In the genomic region with DNA sequence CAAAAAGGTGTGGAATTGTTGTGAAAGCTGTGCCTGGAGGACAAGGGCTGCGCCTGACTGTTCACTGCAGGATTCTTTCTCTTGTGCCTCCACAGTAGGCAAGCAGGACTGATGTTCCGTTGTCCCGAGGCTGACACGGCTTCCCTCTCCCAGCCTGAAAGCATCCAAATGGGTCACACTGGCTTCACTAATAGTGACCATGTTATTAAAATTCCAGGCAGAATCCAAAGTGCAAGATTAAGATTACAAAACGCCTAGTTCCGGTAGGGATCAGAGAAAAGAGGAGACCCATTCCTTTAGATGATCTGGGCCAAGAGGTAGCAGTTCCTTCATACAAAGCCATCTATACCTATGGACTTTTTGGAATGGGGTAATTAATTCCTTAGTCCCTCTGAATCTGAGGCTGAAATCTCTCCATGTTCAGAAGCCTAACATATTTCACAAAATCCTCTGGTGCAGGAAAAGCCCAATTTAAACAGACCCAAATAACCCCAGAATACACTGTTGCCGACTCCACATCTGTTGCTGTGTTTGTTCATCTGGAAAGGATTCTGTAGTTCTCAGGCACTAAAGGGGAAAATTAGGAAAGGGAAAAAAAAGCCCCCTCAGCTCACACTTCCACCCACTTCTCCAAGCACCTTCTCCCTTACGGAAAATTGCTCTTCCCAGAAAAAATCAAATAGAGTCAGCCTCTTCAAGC, we compare ENCODE assay signal across 13 cellular contexts.
"Had no signal": no experiment of that assay in that cellular context is flagged by ENCODE, and none has a peak within 500 bp of the region (broad histone marks: within the 10 kb centered on the region; RNA-seq: fewer than 3 reads in every experiment).

No MANE protein-coding gene starts in this region.

- H3K4me3 ChIP-seq: SK-N-MC had no signal

- DNase-seq: activated CD4-positive, alpha-beta T cell treated with anti-CD3 and anti-CD28 coated beads, Interleukin-2, amount 50 U/mL, for 1 hour; activated CD4-positive, CD25-positive, alpha-beta regulatory T cell; activated CD8-positive, alpha-beta memory T cell treated with anti-CD3 and anti-CD28 coated beads for 24 hours; activated naive CD8-positive, alpha-beta T cell treated with anti-CD3 and anti-CD28 coated beads, Interleukin-2, amount 10 ng/mL, durations not matched to agents 7 days and 5 days; effector memory CD4-positive, alpha-beta T cell; foreskin fibroblast; head of caudate nucleus; mesendoderm; stimulated activated CD4-positive, alpha-beta T cell treated with anti-CD3 and anti-CD28 coated beads, Interleukin-2, amount 100 ng/mL, for 48 hours; substantia nigra; trophoblast cell had no signal

- H3K27ac ChIP-seq: SK-N-MC had no signal

- ATAC-seq: stimulated activated memory B cell treated with anti-CD40 and anti-IgM and Interleukin-4, amounts not matched to agents 10 μg/mL and 1 μg/mL and 100 μg/mL, for 72 hours had no signal
